ENCODE assay signal across 20 cellular contexts in the genomic region with DNA sequence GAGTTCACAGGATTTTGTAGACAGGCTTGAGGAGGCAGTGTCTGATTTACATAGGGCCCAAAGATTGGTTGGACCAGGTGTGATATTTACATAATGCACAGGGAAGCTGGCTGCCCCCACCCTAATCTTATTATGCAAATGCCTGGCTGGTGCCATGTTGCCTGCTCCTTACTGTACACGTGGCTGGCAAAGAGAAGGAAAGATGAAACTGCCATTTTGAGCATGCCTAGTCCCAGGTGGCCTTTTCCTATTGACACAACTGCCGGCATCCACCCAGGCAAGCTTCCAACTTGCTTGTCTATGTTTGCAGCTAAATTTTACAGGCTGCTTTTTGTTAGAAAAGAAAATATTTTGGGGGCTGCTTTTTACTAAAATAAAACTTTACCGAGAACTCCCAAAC.
DNase-seq lines count a peak whose midpoint lies in the region; ATAC-seq and TF ChIP-seq lines count a peak whose summit lies in the region.
"Had no signal": no experiment of that assay in that cellular context is flagged by ENCODE, and none has a peak within 500 bp of the region (broad histone marks: within the 10 kb centered on the region; RNA-seq: fewer than 3 reads in every experiment).

No MANE protein-coding gene starts in this region.

- H3K4me3 ChIP-seq in WERI-Rb-1 (ENCODE audit: low read depth, low read length), result no peak overlapping the region
- H3K4me3 ChIP-seq: skin epidermis had no signal

- H3K9me3 Mint-ChIP-seq in activated CD8-positive, alpha-beta T cell treated with anti-CD3 and anti-CD28 coated beads for 36 hours, result no peaks in the 10 kb centered on the region
- H3K9me3 Mint-ChIP-seq: activated naive CD4-positive, alpha-beta T cell treated with anti-CD3 and anti-CD28 coated beads, Interleukin-2, amount 50 U/mL, for 72 hours; effector memory CD8-positive, alpha-beta T cell; nephron; type B pancreatic cell had no signal

- no peak overlapping the region for H3K4me3 Mint-ChIP-seq in activated CD8-positive, alpha-beta T cell treated with anti-CD3 and anti-CD28 coated beads for 36 hours
- H3K4me3 Mint-ChIP-seq: effector memory CD8-positive, alpha-beta T cell; nephron; stimulated activated naive CD8-positive, alpha-beta T cell treated with anti-CD3 and anti-CD28 coated beads, Interleukin-15, amount 100 ng/mL, for 72 hours; type B pancreatic cell had no signal

- DNase-seq in D341Med (ENCODE audit: low spot score) (peak; percentile 44), NCI-H1048 (lab: John Stamatoyannopoulos, UW) (peak; percentile 38), NCI-H524 treated with DMSO at 0.1 percent for 48 hours (lab: John Stamatoyannopoulos, UW) (peak; percentile 53), WERI-Rb-1 (peak; percentile 14)
- DNase-seq in activated CD8-positive, alpha-beta T cell treated with anti-CD3 and anti-CD28 coated beads for 36 hours, result no peak
- DNase-seq: activated CD8-positive, alpha-beta memory T cell treated with anti-CD3 and anti-CD28 coated beads for 24 hours; effector memory CD8-positive, alpha-beta T cell; GOT3; MM.1S; NCI-H345; stimulated activated CD4-positive, alpha-beta T cell treated with anti-CD3 and anti-CD28 coated beads, Interleukin-2, amount 100 ng/mL, for 48 hours; stimulated activated naive CD8-positive, alpha-beta T cell treated with anti-CD3 and anti-CD28 coated beads, Interleukin-15, amount 100 ng/mL, for 72 hours had no signal

- peaks cover 8% of the 10 kb centered on the region for H3K27me3 Mint-ChIP-seq in activated CD8-positive, alpha-beta T cell treated with anti-CD3 and anti-CD28 coated beads for 36 hours
- H3K27me3 Mint-ChIP-seq: type B pancreatic cell had no signal

- H3K27ac Mint-ChIP-seq in activated CD8-positive, alpha-beta T cell treated with anti-CD3 and anti-CD28 coated beads for 36 hours, result no peak overlapping the region
- H3K27ac Mint-ChIP-seq: activated naive CD4-positive, alpha-beta T cell treated with anti-CD3 and anti-CD28 coated beads, Interleukin-2, amount 50 U/mL, for 72 hours; effector memory CD8-positive, alpha-beta T cell; stimulated activated naive CD8-positive, alpha-beta T cell treated with anti-CD3 and anti-CD28 coated beads, Interleukin-15, amount 100 ng/mL, for 72 hours; type B pancreatic cell had no signal

- H3K36me3 Mint-ChIP-seq in activated CD8-positive, alpha-beta T cell treated with anti-CD3 and anti-CD28 coated beads for 36 hours (ENCODE audit: low read depth), result no peaks in the 10 kb centered on the region
- H3K36me3 Mint-ChIP-seq: activated naive CD4-positive, alpha-beta T cell treated with anti-CD3 and anti-CD28 coated beads, Interleukin-2, amount 50 U/mL, for 72 hours; type B pancreatic cell had no signal

- no peaks in the 10 kb centered on the region for H3K36me3 ChIP-seq in WERI-Rb-1

- intact Hi-C loops in activated CD8-positive, alpha-beta T cell treated with anti-CD3 and anti-CD28 coated beads for 36 hours (cut with micrococcal nuclease), result no loop called here

- no peaks in the 10 kb centered on the region for H3K9me3 ChIP-seq in WERI-Rb-1 (ENCODE audit: severe bottlenecking)
- H3K9me3 ChIP-seq: Caco-2 had no signal

- ATAC-seq in GM21526 (IDR thresholded peaks at IDR 0.05; ENCODE audit: low FRiP score, unreplicated experiment) (no peak), HG03039 (IDR thresholded peaks at IDR 0.05; ENCODE audit: unreplicated experiment) (no peak), GM21423 (IDR thresholded peaks at IDR 0.05; ENCODE audit: unreplicated experiment) (no peak)
- no peak for ATAC-seq in activated CD8-positive, alpha-beta T cell treated with anti-CD3 and anti-CD28 coated beads for 36 hours
- ATAC-seq: activated naive CD4-positive, alpha-beta T cell treated with anti-CD3 and anti-CD28 coated beads, Interleukin-2, amount 50 U/mL, for 72 hours; effector memory CD8-positive, alpha-beta T cell; stimulated activated naive CD8-positive, alpha-beta T cell treated with anti-CD3 and anti-CD28 coated beads, Interleukin-15, amount 100 ng/mL, for 72 hours had no signal

- POLR2A ChIA-PET in activated CD8-positive, alpha-beta T cell treated with anti-CD3 and anti-CD28 coated beads for 36 hours (lab: Charles Lee), result no interaction called here

- CTCF ChIA-PET in activated CD8-positive, alpha-beta T cell treated with anti-CD3 and anti-CD28 coated beads for 36 hours (lab: Charles Lee), result no interaction called here

- H3K27me3 ChIP-seq in WERI-Rb-1 (ENCODE audit: insufficient read depth, low read depth, severe bottlenecking), result no peaks in the 10 kb centered on the region

- no peak for TF ChIP-seq CTCF in WERI-Rb-1 (IDR thresholded peaks at IDR 0.05; ENCODE audit: low read depth, low read length)
- no peak for TF ChIP-seq CTCF in activated CD8-positive, alpha-beta T cell treated with anti-CD3 and anti-CD28 coated beads for 36 hours (IDR thresholded peaks at IDR 0.05)

- no peak overlapping the region for H3K27ac ChIP-seq in WERI-Rb-1
- H3K27ac ChIP-seq: skin epidermis had no signal

- no peaks in the 10 kb centered on the region for H3K4me1 Mint-ChIP-seq in activated CD8-positive, alpha-beta T cell treated with anti-CD3 and anti-CD28 coated beads for 36 hours (ENCODE audit: low read depth)
- H3K4me1 Mint-ChIP-seq: nephron; stimulated activated naive CD8-positive, alpha-beta T cell treated with anti-CD3 and anti-CD28 coated beads, Interleukin-15, amount 100 ng/mL, for 72 hours had no signal
